In the genomic region with DNA sequence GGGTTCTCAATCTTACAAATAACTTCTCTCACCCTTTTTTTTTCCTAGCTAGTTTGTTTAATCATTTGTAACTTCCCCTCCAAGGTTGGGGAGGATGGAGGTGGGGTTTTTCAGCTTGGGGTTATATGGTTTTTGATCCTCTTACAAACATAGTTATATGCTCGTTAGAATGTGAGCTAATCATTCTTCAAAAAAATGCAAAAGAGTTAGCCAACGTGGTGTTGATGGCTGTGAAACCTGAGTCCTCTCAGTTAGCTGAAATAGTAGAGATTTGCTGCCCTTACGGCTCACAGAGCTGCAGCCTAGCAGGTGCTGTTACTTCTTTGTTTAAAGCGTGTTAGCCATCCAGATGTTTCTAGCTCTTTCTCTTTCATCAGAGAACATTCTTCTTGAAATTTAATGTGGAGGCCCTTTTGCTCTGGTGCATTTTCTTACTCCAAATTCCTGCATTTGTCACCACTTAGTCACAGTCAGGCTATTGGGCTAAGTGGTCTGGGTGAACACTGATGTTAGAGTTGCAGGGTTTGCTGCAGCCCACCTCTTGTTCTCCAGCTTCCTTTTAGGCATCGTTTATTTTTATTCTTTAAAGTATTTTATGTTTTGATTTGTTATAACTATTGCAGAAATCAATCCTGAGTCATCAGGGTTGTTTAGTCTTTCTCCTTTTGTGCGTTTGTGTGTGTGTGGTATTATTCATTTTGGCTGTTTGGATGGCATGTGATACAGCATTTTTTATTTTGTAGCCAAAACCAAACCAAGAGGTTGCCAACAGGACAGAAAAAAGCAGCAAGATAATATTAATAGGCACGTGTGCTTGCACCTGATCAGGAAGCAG, we compare ENCODE assay signal across 8 cellular contexts. TPM values are rescaled to one million over a fixed set of nuclear protein-coding genes. Genes with fewer than 3 reads are reported as not detected.
DNase-seq lines count a peak whose midpoint lies in the region; ATAC-seq, FAIRE-seq and TF ChIP-seq lines count a peak whose summit lies in the region.

No MANE protein-coding gene starts in this region.

- no peaks in the 10 kb centered on the region for H3K36me3 ChIP-seq in GM12878 (ENCODE audit: control insufficient read depth in 2 of 2, insufficient read depth in 2 of 2, low read length in 1 of 2)

- BruUV-seq in GM12878 (replicated peaks; lab: Mats Ljungman, UMichigan): no TSS peak

- TF ChIP-seq CTCF in GM12878 (IDR thresholded peaks at IDR 0.05 in 2 of 3, conservative IDR thresholded peaks at IDR 0.05 in 1 of 3; ENCODE audit: control insufficient read depth in 2 of 3, extremely low read depth in 1 of 3, insufficient read depth in 1 of 3, low read depth in 3 of 3, low read length in 3 of 3): no peak

- ATAC-seq in HG03066 (IDR thresholded peaks at IDR 0.05; ENCODE audit: low read depth, unreplicated experiment) (peak; percentile 89), GM12878 (peak; percentile 92)
- peak; percentile 74 for ATAC-seq in stimulated activated memory B cell treated with anti-CD40 and anti-IgM and Interleukin-4, amounts not matched to agents 10 μg/mL and 1 μg/mL and 100 μg/mL, for 72 hours

- DNase-seq in activated CD4-positive, alpha-beta T cell treated with anti-CD3 and anti-CD28 coated beads, Interleukin-2, amount 10 ng/mL, durations not matched to agents 7 days and 5 days: no peak
- no peak for DNase-seq in activated CD4-positive, alpha-beta T cell treated with anti-CD3 and anti-CD28 coated beads for 4 hours
- peak; percentile 70 for DNase-seq in GM12878 (ENCODE audit: low read depth, low spot score)
- DNase-seq in activated gamma-delta T cell (lab: John Stamatoyannopoulos, UW): no peak
- no peak for DNase-seq in NCI-H82 treated with DMSO at 0.1 percent for 48 hours (lab: John Stamatoyannopoulos, UW; ENCODE audit: unreplicated experiment)
- DNase-seq in occipital lobe (lab: John Stamatoyannopoulos, UW): no peak

- no peak for TF ChIP-seq RAD21 in GM12878 (IDR thresholded peaks at IDR 0.05; ENCODE audit: insufficient read depth, low read depth, low read length)

- H2AFZ ChIP-seq in GM12878 (ENCODE audit: control insufficient read depth, low read depth, low read length): no peak overlapping the region

- no peaks in the 10 kb centered on the region for H3K9me3 Mint-ChIP-seq in activated CD4-positive, alpha-beta T cell treated with anti-CD3 and anti-CD28 coated beads, Interleukin-2, amount 10 ng/mL, durations not matched to agents 7 days and 5 days
- no peaks in the 10 kb centered on the region for H3K9me3 Mint-ChIP-seq in stimulated activated memory B cell treated with anti-CD40 and anti-IgM and Interleukin-4, amounts not matched to agents 10 μg/mL and 1 μg/mL and 100 μg/mL, for 72 hours

- TF ChIP-seq EP300 in GM12878 (IDR thresholded peaks at IDR 0.05; ENCODE audit: borderline replicate concordance in 1 of 2, control insufficient read depth in 1 of 2, low read depth in 2 of 2, low read length in 2 of 2): peak; percentile 42 to 72; a peak in 1 of 4 replicates

- H4K20me1 ChIP-seq in GM12878 (ENCODE audit: control insufficient read depth, insufficient read depth): no peaks in the 10 kb centered on the region

- SMC1A ChIA-PET in GM12878 (lab: Charles Lee; ENCODE audit: uncharacterized antibody, unreplicated experiment): interaction anchor here (0.7 to 16.2 kb wide), 28 partner anchors 9 to 360 kb away, joined by 3 to 214 read pairs (median 6); partner anchors contain the start of genes GCC2 and LIMS1

- CTCF ChIA-PET in activated CD4-positive, alpha-beta T cell treated with anti-CD3 and anti-CD28 coated beads, Interleukin-2, amount 10 ng/mL, durations not matched to agents 7 days and 5 days (lab: Charles Lee): interaction anchor here (0.9 to 5.8 kb wide), 4 partner anchors 8 to 127 kb away, joined by 3 to 34 read pairs (median 4); partner anchors contain the start of gene GCC2
- CTCF ChIA-PET in GM12878 (lab: Yijun Ruan, JAX): interaction anchor here (0.6 to 5.7 kb wide), 23 partner anchors 9 to 638 kb away, joined by 3 to 41 read pairs (median 5); partner anchors contain the start of gene LIMS1

- WGBS in GM12878 (ENCODE audit: insufficient coverage, insufficient replicate concordance, low lambda C conversion rate, missing lambda C conversion rate): 26% methylated on average over 7 of the region's 7 CpGs

- POLR2A ChIA-PET in activated CD4-positive, alpha-beta T cell treated with anti-CD3 and anti-CD28 coated beads, Interleukin-2, amount 10 ng/mL, durations not matched to agents 7 days and 5 days (lab: Charles Lee): no interaction called here
- POLR2A ChIA-PET in GM12878 (lab: Charles Lee): interaction anchor here (0.6 to 4.2 kb wide), 22 partner anchors 9 to 126 kb away, joined by 3 to 55 read pairs (median 5); partner anchors contain the start of genes GCC2 and LIMS1

- H3K9me3 ChIP-seq in GM12878 (replicated peaks; ENCODE audit: control insufficient read depth, insufficient read depth, low read length): no peaks in the 10 kb centered on the region

- H3K27ac Mint-ChIP-seq in activated CD4-positive, alpha-beta T cell treated with anti-CD3 and anti-CD28 coated beads, Interleukin-2, amount 10 ng/mL, durations not matched to agents 7 days and 5 days: peak overlapping the region; percentile 27
- peak overlapping the region; percentile 72 for H3K27ac Mint-ChIP-seq in stimulated activated memory B cell treated with anti-CD40 and anti-IgM and Interleukin-4, amounts not matched to agents 10 μg/mL and 1 μg/mL and 100 μg/mL, for 72 hours

- peak overlapping the region; percentile 24; the same call in 1 of the 2 replicates for H3K4me3 ChIP-seq in GM12878

- H3K27me3 ChIP-seq in GM12878 (replicated peaks in 1 of 2; ENCODE audit: control insufficient read depth in 2 of 2, insufficient read depth in 2 of 2, low read length in 1 of 2): no peaks in the 10 kb centered on the region

- H3K9ac ChIP-seq in GM12878 (ENCODE audit: control insufficient read depth, insufficient read depth, low read length): no peak overlapping the region

- no peak overlapping the region for H3K4me3 Mint-ChIP-seq in activated CD4-positive, alpha-beta T cell treated with anti-CD3 and anti-CD28 coated beads, Interleukin-2, amount 10 ng/mL, durations not matched to agents 7 days and 5 days
- H3K4me3 Mint-ChIP-seq in stimulated activated memory B cell treated with anti-CD40 and anti-IgM and Interleukin-4, amounts not matched to agents 10 μg/mL and 1 μg/mL and 100 μg/mL, for 72 hours: peak overlapping the region; percentile 31

- peaks cover 10% of the 10 kb centered on the region for H3K4me1 Mint-ChIP-seq in activated CD4-positive, alpha-beta T cell treated with anti-CD3 and anti-CD28 coated beads, Interleukin-2, amount 10 ng/mL, durations not matched to agents 7 days and 5 days
- peaks cover 43% of the 10 kb centered on the region for H3K4me1 Mint-ChIP-seq in stimulated activated memory B cell treated with anti-CD40 and anti-IgM and Interleukin-4, amounts not matched to agents 10 μg/mL and 1 μg/mL and 100 μg/mL, for 72 hours

- peaks cover 13% of the 10 kb centered on the region for H3K79me2 ChIP-seq in GM12878 (ENCODE audit: control insufficient read depth, insufficient read depth, low read length)

- H3K27ac ChIP-seq in GM12878 (ENCODE audit: control insufficient read depth, insufficient read depth): no peak overlapping the region

- in situ Hi-C loops in GM12878 (cut with MboI): loop anchor here (25.0 kb wide), 1 partner anchor 363 kb away; no protein-coding TSS in a partner anchor

- no peaks in the 10 kb centered on the region for H3K27me3 Mint-ChIP-seq in activated CD4-positive, alpha-beta T cell treated with anti-CD3 and anti-CD28 coated beads, Interleukin-2, amount 10 ng/mL, durations not matched to agents 7 days and 5 days
- no peaks in the 10 kb centered on the region for H3K27me3 Mint-ChIP-seq in stimulated activated memory B cell treated with anti-CD40 and anti-IgM and Interleukin-4, amounts not matched to agents 10 μg/mL and 1 μg/mL and 100 μg/mL, for 72 hours

- peaks cover 13% of the 10 kb centered on the region for H3K4me1 ChIP-seq in GM12878 (ENCODE audit: control insufficient read depth, insufficient read depth, low read length)

- H3K36me3 Mint-ChIP-seq in activated CD4-positive, alpha-beta T cell treated with anti-CD3 and anti-CD28 coated beads, Interleukin-2, amount 10 ng/mL, durations not matched to agents 7 days and 5 days (ENCODE audit: low read depth): no peaks in the 10 kb centered on the region
- no peaks in the 10 kb centered on the region for H3K36me3 Mint-ChIP-seq in stimulated activated memory B cell treated with anti-CD40 and anti-IgM and Interleukin-4, amounts not matched to agents 10 μg/mL and 1 μg/mL and 100 μg/mL, for 72 hours

- RAD21 ChIA-PET in GM12878 (lab: Charles Lee; ENCODE audit: unreplicated experiment): interaction anchor here (0.7 to 9.0 kb wide), 30 partner anchors 8 to 472 kb away, joined by 3 to 129 read pairs (median 6); partner anchors contain the start of genes GCC2 and LIMS1

- peak overlapping the region; percentile 5; the same call in 1 of the 2 replicates for H3K4me2 ChIP-seq in GM12878 (ENCODE audit: control insufficient read depth, insufficient read depth)

- peak; percentile 86 for FAIRE-seq in GM12878 (lab: Jason Lieb, UNC)

- TF ChIP-seq POLR2A in GM12878 (IDR thresholded peaks at IDR 0.05; ENCODE audit: low read depth, low read length): no peak

- intact Hi-C loops in GM12878 (cut with micrococcal nuclease; ENCODE audit: unreplicated experiment): no loop called here

TF ChIP-seq in GM12878, 131 proteins besides CTCF, POLR2A, EP300 and RAD21 (continues in another document):
- peak; percentile 19; the same call in 1 of the 2 replicates for TF ChIP-seq ZSCAN29 (IDR thresholded peaks at IDR 0.05)
- TF ChIP-seq CHD2 (IDR thresholded peaks at IDR 0.05; ENCODE audit: borderline replicate concordance, low read depth, low read length): peak; percentile 66; the same call in 1 of the 2 replicates

RNA-seq across cellular contexts. Expression of gene LIMS1, which starts 41.1 kb away (rescaled TPM):
- total RNA-seq in activated CD4-positive, alpha-beta T cell treated with anti-CD3 and anti-CD28 coated beads, Interleukin-2, amount 10 ng/mL, durations not matched to agents 7 days and 5 days: 10 to 100 TPM; 57.2 to 63.2 TPM
- 102 and 105 TPM in 2 replicates for total RNA-seq in GM12878 (2013; cell fraction: nucleolus; rRNA removed)
- total RNA-seq in GM12878 (2014; rRNA removed) (37.6 and 42.2 TPM in 2 replicates), GM12878 (2014; rRNA removed; fragmentation: Illumina TruSeq; extraction: Trizol) (40.6 and 43.2 TPM in 2 replicates), GM12878 (2021) (51.4 and 55.3 TPM in 2 replicates), occipital lobe (18.1 TPM)
- 11.2 TPM for polyA plus RNA-seq in GM12878 (2011; ENCODE audit: low read depth)
- polyA plus RNA-seq in GM12878 (2011; rRNA removed) (98.1 and 102 TPM in 2 replicates), GM12878 (2014; fragmentation: Illumina TruSeq; extraction: Trizol) (47.3 and 49.2 TPM in 2 replicates), GM12878 (2014; fragmentation: Nextera tagmentation; extraction: Ambion mirVana) (10 to 100 TPM; 15.7 to 17.6 TPM), GM12878 (2014; rRNA removed) (37.3 and 46.5 TPM in 2 replicates), GM12878 (2016; fragmentation: Nextera tagmentation; extraction: Ambion mirVana) (10 to 100 TPM; 48.3 to 54.6 TPM)
- 112 and 119 TPM in 2 replicates for polyA plus RNA-seq in GM12878 (2011; cell fraction: cytosol; rRNA removed)
- 26.9 and 28.1 TPM in 2 replicates for polyA plus RNA-seq in GM12878 (2011; cell fraction: nucleus; rRNA removed)
- polyA plus RNA-seq in GM12878 (2012): 18.4 and 22.1 TPM in 2 replicates
- 166 and 232 TPM in 2 replicates for polyA minus RNA-seq in GM12878 (2011; rRNA and poly(A)+ RNA removed)
- 49.3 and 61.3 TPM in 2 replicates for polyA minus RNA-seq in GM12878 (2011; cell fraction: cytosol; rRNA and poly(A)+ RNA removed)
- 32.3 and 46.7 TPM in 2 replicates for polyA minus RNA-seq in GM12878 (2011; cell fraction: nucleus; rRNA and poly(A)+ RNA removed)
